Comparison of ENCODE assay signal across 12 cellular contexts in genomic region chr12:107372229-107372658, GRCh38.
DNase-seq lines count a peak whose midpoint lies in the region; ATAC-seq and TF ChIP-seq lines count a peak whose summit lies in the region.
"Had no signal": no experiment of that assay in that cellular context is flagged by ENCODE, and none has a peak within 500 bp of the region (broad histone marks: within the 10 kb centered on the region; RNA-seq: fewer than 3 reads in every experiment).

No MANE protein-coding gene starts in this region.

- H2BK20ac ChIP-seq in IMR-90 (ENCODE audit: low read depth, low read length) = no peak overlapping the region

- no peak overlapping the region for H3K56ac ChIP-seq in IMR-90 (ENCODE audit: extremely low read depth, insufficient read depth, low read length)

- H3K4me3 Mint-ChIP-seq in activated T-cell treated with anti-CD3 and anti-CD28 coated beads, Interleukin-2, amount 50 U/mL, for 4 hours = peak overlapping the region; percentile 45

- H3K27me3 ChIP-seq in A673 (replicated peaks; ENCODE audit: insufficient read depth, low read depth, low read length, poor library complexity) (no peaks in the 10 kb centered on the region), IMR-90 (ENCODE audit: control insufficient read depth, insufficient read depth, low read length) (peaks cover 4% of the 10 kb centered on the region), esophagus squamous epithelium (no peaks in the 10 kb centered on the region), MG63 (no peaks in the 10 kb centered on the region), WERI-Rb-1 (ENCODE audit: insufficient read depth, low read depth, severe bottlenecking) (no peaks in the 10 kb centered on the region)
- H3K27me3 ChIP-seq: testis had no signal

- TF ChIP-seq POLR2A in IMR-90 (IDR thresholded peaks at IDR 0.05; ENCODE audit: low read depth, low read length) (no peak), esophagus squamous epithelium (IDR thresholded peaks at IDR 0.05) (no peak)

- no peak overlapping the region for H4K5ac ChIP-seq in IMR-90 (ENCODE audit: low read depth, low read length)

- no peak overlapping the region for H3K4ac ChIP-seq in IMR-90 (ENCODE audit: low read depth, low read length)

- dilution Hi-C loops in IMR-90 (cut with HindIII; ENCODE audit: low sequenced_read_pairs, unreplicated experiment) = no loop called here

- in situ Hi-C loops in IMR-90 (cut with MboI; ENCODE audit: low sequenced_read_pairs) = no loop called here

- H3K4me3 ChIP-seq in A673 (ENCODE audit: low read depth, low read length, poor library complexity, severe bottlenecking) (no peak overlapping the region), IMR-90 (ENCODE audit: insufficient read depth, low read depth, low read length) (no peak overlapping the region), esophagus squamous epithelium (no peak overlapping the region), MG63 (no peak overlapping the region), WERI-Rb-1 (ENCODE audit: low read depth, low read length) (no peak overlapping the region)
- H3K4me3 ChIP-seq: testis had no signal

- WGBS in IMR-90 (ENCODE audit: extremely low coverage in 2 of 2, insufficient read length in 1 of 2), 2 experiments = 63% methylated on average over 2 of the region's 5 CpGs; no CpG with 5 or more reads in 1 of the 2 experiments
- 33 to 44% methylated on average over 5 of the region's 5 CpGs for WGBS in esophagus squamous epithelium, 2 donors

- H2AFZ ChIP-seq in IMR-90 (replicated peaks; ENCODE audit: low read length, poor library complexity) = no peak overlapping the region

- H2BK5ac ChIP-seq in IMR-90 (ENCODE audit: low read depth, low read length, poor library complexity, severe bottlenecking) = no peak overlapping the region

- H3K9me3 ChIP-seq in A673 (ENCODE audit: low read depth, low read length, poor library complexity, severe bottlenecking) = no peaks in the 10 kb centered on the region
- no peaks in the 10 kb centered on the region for H3K9me3 ChIP-seq in IMR-90 (ENCODE audit: control insufficient read depth, insufficient read depth, low read length)
- H3K9me3 ChIP-seq in esophagus squamous epithelium = no peaks in the 10 kb centered on the region
- no peaks in the 10 kb centered on the region for H3K9me3 ChIP-seq in MG63
- no peaks in the 10 kb centered on the region for H3K9me3 ChIP-seq in WERI-Rb-1 (ENCODE audit: severe bottlenecking)
- H3K9me3 ChIP-seq: testis had no signal

- H3K4me1 Mint-ChIP-seq in activated T-cell treated with anti-CD3 and anti-CD28 coated beads, Interleukin-2, amount 50 U/mL, for 4 hours (ENCODE audit: low read depth) = peaks cover 77% of the 10 kb centered on the region

- H3K4me2 ChIP-seq in IMR-90 (ENCODE audit: low read depth, low read length) = no peak overlapping the region

- H3K36me3 Mint-ChIP-seq in activated T-cell treated with anti-CD3 and anti-CD28 coated beads, Interleukin-2, amount 50 U/mL, for 4 hours (ENCODE audit: insufficient read depth) = no peaks in the 10 kb centered on the region

- TF ChIP-seq RAD21 in IMR-90 (IDR thresholded peaks at IDR 0.05; ENCODE audit: low read length) = no peak

- H3K23ac ChIP-seq in IMR-90 (ENCODE audit: low read depth, low read length) = no peak overlapping the region

- no peaks in the 10 kb centered on the region for H3K9me1 ChIP-seq in IMR-90 (ENCODE audit: insufficient read depth, low read length)

- no TSS peak for BruUV-seq in A673 (replicated peaks; lab: Mats Ljungman, UMichigan)
- BruUV-seq in IMR-90 (replicated peaks; lab: Mats Ljungman, UMichigan) = no TSS peak

- no peak for ATAC-seq in IMR-90 (ENCODE audit: low read depth)
- peak; percentile 41 to 56 for ATAC-seq in activated T-cell treated with anti-CD3 and anti-CD28 coated beads, Interleukin-2, amount 50 U/mL, for 4 hours

- H3K4me1 ChIP-seq in A673 (ENCODE audit: insufficient read depth, low read length, poor library complexity, severe bottlenecking) (peaks cover 56% of the 10 kb centered on the region), IMR-90 (ENCODE audit: control insufficient read depth, insufficient read depth, low read length) (no peaks in the 10 kb centered on the region), esophagus squamous epithelium (peaks cover 12 to 63% (median 27%) of the 10 kb centered on the region in 3 donors)
- H3K4me1 ChIP-seq: testis had no signal

- H4K91ac ChIP-seq in IMR-90 (ENCODE audit: insufficient read depth, low read depth, low read length) = no peak overlapping the region

- H3K9ac ChIP-seq in IMR-90 (ENCODE audit: low read depth, low read length) = no peak overlapping the region

- no peaks in the 10 kb centered on the region; a peak in 1 of 4 replicates for H3K79me1 ChIP-seq in IMR-90 (ENCODE audit: low read depth in 1 of 2, low read length in 2 of 2)

- no peak overlapping the region for H4K8ac ChIP-seq in IMR-90 (ENCODE audit: low read depth in 2 of 2, low read length in 2 of 2)

- H2AK5ac ChIP-seq in IMR-90 (ENCODE audit: low read depth, low read length) = no peak overlapping the region

- H3K27ac ChIP-seq in A673 (ENCODE audit: low read depth, low read length, poor library complexity, severe bottlenecking) (no peak overlapping the region), IMR-90 (ENCODE audit: insufficient read depth, low read length) (no peak overlapping the region), esophagus squamous epithelium (peak overlapping the region; percentile 37 to 72 (median 62)), WERI-Rb-1 (no peak overlapping the region)
- H3K27ac ChIP-seq: testis had no signal

- DNase-seq in A673 (ENCODE audit: low spot score) = peak; percentile 97
- peak; percentile 27 for DNase-seq in IMR-90
- no peak for DNase-seq in activated T-cell treated with anti-CD3 and anti-CD28 coated beads, Interleukin-2, amount 50 U/mL, for 4 hours
- DNase-seq in esophagus squamous epithelium (lab: John Stamatoyannopoulos, UW) = no peak
- DNase-seq in MG63 = no peak
- DNase-seq in NCI-H2227 treated with DMSO at 0.1 percent for 48 hours (lab: John Stamatoyannopoulos, UW) = no peak
- no peak for DNase-seq in cardiac septum (ENCODE audit: low spot score)
- DNase-seq in WERI-Rb-1 = no peak
- DNase-seq: foreskin melanocyte, NCI-H1417, RPMI8226, testis had no signal

- H2AK9ac ChIP-seq in IMR-90 (replicated peaks; ENCODE audit: low read depth, low read length, poor library complexity) = no peak overlapping the region

- H2BK15ac ChIP-seq in IMR-90 (ENCODE audit: low read depth, low read length) = no peak overlapping the region

- H3K9me3 Mint-ChIP-seq in activated T-cell treated with anti-CD3 and anti-CD28 coated beads, Interleukin-2, amount 50 U/mL, for 4 hours = no peaks in the 10 kb centered on the region

- H4K20me1 ChIP-seq in IMR-90 (ENCODE audit: insufficient read depth, low read length) = no peaks in the 10 kb centered on the region

- CTCF ChIA-PET in A673 (lab: Charles Lee) = interaction anchor here (0.7 to 2.3 kb wide), 3 partner anchors 30 to 240 kb away, joined by 3 to 11 read pairs (median 4); no protein-coding TSS in a partner anchor
- CTCF ChIA-PET in IMR-90 (lab: Yijun Ruan, JAX) = no interaction called here

- no peak overlapping the region for H3K14ac ChIP-seq in IMR-90 (replicated peaks; ENCODE audit: low read depth, low read length)

- TF ChIP-seq CTCF in A673 (conservative IDR thresholded peaks at IDR 0.05; ENCODE audit: low read depth, low read length) = peak; percentile 32
- TF ChIP-seq CTCF in IMR-90 (conservative IDR thresholded peaks at IDR 0.05; ENCODE audit: low read depth, low read length) = no peak
- no peak for TF ChIP-seq CTCF in esophagus squamous epithelium (IDR thresholded peaks at IDR 0.05)
- no peak for TF ChIP-seq CTCF in WERI-Rb-1 (IDR thresholded peaks at IDR 0.05; ENCODE audit: low read depth, low read length)

- no peak overlapping the region for H3K18ac ChIP-seq in IMR-90 (ENCODE audit: low read depth, low read length)

- no peaks in the 10 kb centered on the region for H3K27me3 Mint-ChIP-seq in activated T-cell treated with anti-CD3 and anti-CD28 coated beads, Interleukin-2, amount 50 U/mL, for 4 hours (ENCODE audit: low read depth)

- H3K36me3 ChIP-seq in A673 (ENCODE audit: insufficient read depth, low read length, poor library complexity, severe bottlenecking) (no peaks in the 10 kb centered on the region), IMR-90 (ENCODE audit: control insufficient read depth, insufficient read depth, low read length) (no peaks in the 10 kb centered on the region), esophagus squamous epithelium (no peaks in the 10 kb centered on the region), MG63 (no peaks in the 10 kb centered on the region), WERI-Rb-1 (no peaks in the 10 kb centered on the region)

- POLR2A ChIA-PET in A673 (lab: Charles Lee; ENCODE audit: low non-redundant PET) (no interaction called here), IMR-90 (lab: Charles Lee; ENCODE audit: unreplicated experiment) (no interaction called here)

- intact Hi-C loops in A673 (cut with micrococcal nuclease; ENCODE audit: unreplicated experiment) = loop anchor here (5.0 kb wide), 1 partner anchor 50 kb away; no protein-coding TSS in a partner anchor
- intact Hi-C loops in IMR-90 (cut with micrococcal nuclease) = no loop called here
- intact Hi-C loops in esophagus squamous epithelium (cut with DNase I) = no loop called here
- intact Hi-C loops in cardiac septum (cut with DNase I) = no loop called here

- H2BK120ac ChIP-seq in IMR-90 (ENCODE audit: low read depth, low read length) = no peak overlapping the region

TF ChIP-seq in IMR-90, 13 proteins besides CTCF, POLR2A, EP300 and RAD21:
- TF ChIP-seq RFX5 (IDR thresholded peaks at IDR 0.05; ENCODE audit: low read depth, low read length) = no peak
- no peak for TF ChIP-seq NFE2L2 (IDR thresholded peaks at IDR 0.05; ENCODE audit: low read depth, low read length)
- TF ChIP-seq MXI1 (IDR thresholded peaks at IDR 0.05; ENCODE audit: borderline replicate concordance, low read depth, low read length) = no peak
- no peak for TF ChIP-seq USF2 (IDR thresholded peaks at IDR 0.05; ENCODE audit: low read depth, low read length)

Comparison
In these comparisons a context has a peak if more than half of its experiments do, and no peak if none do; other contexts are left out.
1. DNase-seq: peak in A673 (single experiment) and IMR-90 (single experiment); none in activated T-cell treated with anti-CD3 and anti-CD28 coated beads, Interleukin-2, amount 50 U/mL, for 4 hours (single experiment), esophagus squamous epithelium (single experiment), MG63 (single experiment), NCI-H2227 treated with DMSO at 0.1 percent for 48 hours (single experiment), cardiac septum (single experiment) and WERI-Rb-1 (single experiment).
2. H3K27ac ChIP-seq: peak in esophagus squamous epithelium (4 of 4); none in A673 (single experiment), IMR-90 (single experiment) and WERI-Rb-1 (single experiment).